In the genomic region with DNA sequence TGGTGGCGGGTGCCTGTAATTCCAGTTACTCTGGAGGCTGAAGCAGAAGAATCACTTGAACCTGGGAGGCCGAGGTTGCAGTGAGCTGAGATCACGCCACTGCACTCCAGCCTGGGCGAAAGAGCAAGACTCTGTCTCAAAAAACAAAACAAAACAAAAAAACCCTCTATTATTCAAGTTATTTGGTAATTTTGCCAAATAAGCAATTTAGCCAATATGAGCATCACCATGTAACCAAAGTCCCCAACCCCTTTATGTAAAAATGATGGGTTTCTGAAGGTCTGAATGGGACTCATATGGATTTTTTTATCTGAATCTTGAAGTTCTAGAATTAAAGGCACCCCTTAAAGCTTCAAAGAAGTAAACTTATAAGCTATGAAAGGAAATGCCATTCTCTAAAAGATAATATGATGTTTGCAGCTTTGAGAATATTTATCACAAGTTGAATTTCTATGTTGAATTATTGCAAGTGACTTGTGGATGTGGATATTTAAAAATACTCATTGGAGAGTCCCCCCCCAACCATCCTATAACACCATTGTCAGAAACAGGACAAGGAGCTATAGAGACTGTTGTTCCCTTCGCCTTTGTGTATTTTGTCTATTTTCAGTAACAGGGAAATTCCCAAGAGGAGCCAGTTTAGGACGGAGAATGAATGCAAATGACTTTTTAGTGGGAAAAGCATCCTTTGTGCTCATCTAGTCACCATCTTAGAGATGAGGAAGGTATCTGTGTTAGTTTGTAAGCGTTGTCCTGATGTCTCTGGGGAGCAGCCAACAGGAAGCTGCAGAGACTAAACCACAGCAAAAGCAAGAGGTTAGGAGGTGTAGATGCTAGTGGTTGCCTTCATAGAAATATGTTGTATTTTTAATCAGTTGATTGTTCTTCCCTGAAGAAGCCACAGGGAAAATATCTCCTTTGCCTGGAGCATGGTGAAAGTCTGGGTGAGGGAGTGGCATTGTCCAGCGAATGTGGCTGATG, we compare ENCODE assay signal across 1 cellular context.
TF ChIP-seq lines count a peak whose summit lies in the region.

No MANE protein-coding gene starts in this region.

TF ChIP-seq in K562, 482 proteins besides CTCF, POLR2A, EP300 and RAD21 (continued from another document):
- TF ChIP-seq, protein P1, sequence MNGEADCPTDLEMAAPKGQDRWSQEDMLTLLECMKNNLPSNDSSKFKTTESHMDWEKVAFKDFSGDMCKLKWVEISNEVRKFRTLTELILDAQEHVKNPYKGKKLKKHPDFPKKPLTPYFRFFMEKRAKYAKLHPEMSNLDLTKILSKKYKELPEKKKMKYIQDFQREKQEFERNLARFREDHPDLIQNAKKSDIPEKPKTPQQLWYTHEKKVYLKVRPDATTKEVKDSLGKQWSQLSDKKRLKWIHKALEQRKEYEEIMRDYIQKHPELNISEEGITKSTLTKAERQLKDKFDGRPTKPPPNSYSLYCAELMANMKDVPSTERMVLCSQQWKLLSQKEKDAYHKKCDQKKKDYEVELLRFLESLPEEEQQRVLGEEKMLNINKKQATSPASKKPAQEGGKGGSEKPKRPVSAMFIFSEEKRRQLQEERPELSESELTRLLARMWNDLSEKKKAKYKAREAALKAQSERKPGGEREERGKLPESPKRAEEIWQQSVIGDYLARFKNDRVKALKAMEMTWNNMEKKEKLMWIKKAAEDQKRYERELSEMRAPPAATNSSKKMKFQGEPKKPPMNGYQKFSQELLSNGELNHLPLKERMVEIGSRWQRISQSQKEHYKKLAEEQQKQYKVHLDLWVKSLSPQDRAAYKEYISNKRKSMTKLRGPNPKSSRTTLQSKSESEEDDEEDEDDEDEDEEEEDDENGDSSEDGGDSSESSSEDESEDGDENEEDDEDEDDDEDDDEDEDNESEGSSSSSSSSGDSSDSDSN (IDR thresholded peaks at IDR 0.05; ENCODE audit: borderline replicate concordance in 1 of 2, low read depth in 2 of 2, low read length in 2 of 2), result no peak
- TF ChIP-seq ZNF316 (IDR thresholded peaks at IDR 0.05), result peak; percentile 92
- TF ChIP-seq, protein P2, sequence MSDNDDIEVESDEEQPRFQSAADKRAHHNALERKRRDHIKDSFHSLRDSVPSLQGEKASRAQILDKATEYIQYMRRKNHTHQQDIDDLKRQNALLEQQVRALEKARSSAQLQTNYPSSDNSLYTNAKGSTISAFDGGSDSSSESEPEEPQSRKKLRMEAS (CRISPR knock-in tag; IDR thresholded peaks at IDR 0.05), result no peak
- TF ChIP-seq TCF3 (CRISPR knock-in tag; IDR thresholded peaks at IDR 0.05), result no peak
- no peak for TF ChIP-seq ELF1 (tag; IDR thresholded peaks at IDR 0.05)
- peak; percentile 19; the same call in 1 of the 2 replicates for TF ChIP-seq MAFK (IDR thresholded peaks at IDR 0.05; ENCODE audit: low read length)
- no peak for TF ChIP-seq KAT7 (CRISPR knock-in tag; IDR thresholded peaks at IDR 0.05; ENCODE audit: borderline replicate concordance)
- TF ChIP-seq, protein P3, sequence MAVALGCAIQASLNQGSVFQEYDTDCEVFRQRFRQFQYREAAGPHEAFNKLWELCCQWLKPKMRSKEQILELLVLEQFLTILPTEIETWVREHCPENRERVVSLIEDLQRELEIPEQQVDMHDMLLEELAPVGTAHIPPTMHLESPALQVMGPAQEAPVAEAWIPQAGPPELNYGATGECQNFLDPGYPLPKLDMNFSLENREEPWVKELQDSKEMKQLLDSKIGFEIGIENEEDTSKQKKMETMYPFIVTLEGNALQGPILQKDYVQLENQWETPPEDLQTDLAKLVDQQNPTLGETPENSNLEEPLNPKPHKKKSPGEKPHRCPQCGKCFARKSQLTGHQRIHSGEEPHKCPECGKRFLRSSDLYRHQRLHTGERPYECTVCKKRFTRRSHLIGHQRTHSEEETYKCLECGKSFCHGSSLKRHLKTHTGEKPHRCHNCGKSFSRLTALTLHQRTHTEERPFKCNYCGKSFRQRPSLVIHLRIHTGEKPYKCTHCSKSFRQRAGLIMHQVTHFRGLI (CRISPR knock-in tag; IDR thresholded peaks at IDR 0.05), result no peak
- TF ChIP-seq, protein P4, sequence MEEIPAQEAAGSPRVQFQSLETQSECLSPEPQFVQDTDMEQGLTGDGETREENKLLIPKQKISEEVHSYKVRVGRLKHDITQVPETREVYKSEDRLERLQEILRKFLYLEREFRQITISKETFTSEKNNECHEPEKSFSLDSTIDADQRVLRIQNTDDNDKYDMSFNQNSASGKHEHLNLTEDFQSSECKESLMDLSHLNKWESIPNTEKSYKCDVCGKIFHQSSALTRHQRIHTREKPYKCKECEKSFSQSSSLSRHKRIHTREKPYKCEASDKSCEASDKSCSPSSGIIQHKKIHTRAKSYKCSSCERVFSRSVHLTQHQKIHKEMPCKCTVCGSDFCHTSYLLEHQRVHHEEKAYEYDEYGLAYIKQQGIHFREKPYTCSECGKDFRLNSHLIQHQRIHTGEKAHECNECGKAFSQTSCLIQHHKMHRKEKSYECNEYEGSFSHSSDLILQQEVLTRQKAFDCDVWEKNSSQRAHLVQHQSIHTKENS (CRISPR knock-in tag; IDR thresholded peaks at IDR 0.05), result no peak
- TF ChIP-seq L3MBTL2 (IDR thresholded peaks at IDR 0.05), result no peak
- TF ChIP-seq, protein P5, sequence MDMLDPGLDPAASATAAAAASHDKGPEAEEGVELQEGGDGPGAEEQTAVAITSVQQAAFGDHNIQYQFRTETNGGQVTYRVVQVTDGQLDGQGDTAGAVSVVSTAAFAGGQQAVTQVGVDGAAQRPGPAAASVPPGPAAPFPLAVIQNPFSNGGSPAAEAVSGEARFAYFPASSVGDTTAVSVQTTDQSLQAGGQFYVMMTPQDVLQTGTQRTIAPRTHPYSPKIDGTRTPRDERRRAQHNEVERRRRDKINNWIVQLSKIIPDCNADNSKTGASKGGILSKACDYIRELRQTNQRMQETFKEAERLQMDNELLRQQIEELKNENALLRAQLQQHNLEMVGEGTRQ (CRISPR knock-in tag; IDR thresholded peaks at IDR 0.05), result no peak
- TF ChIP-seq WHSC1 (IDR thresholded peaks at IDR 0.05; ENCODE audit: low read length), result no peak
- no peak for TF ChIP-seq ZNF174 (CRISPR knock-in tag; IDR thresholded peaks at IDR 0.05)
- no peak for TF ChIP-seq SLC30A9 (CRISPR knock-in tag; IDR thresholded peaks at IDR 0.05)
- no peak for TF ChIP-seq SP2 (IDR thresholded peaks at IDR 0.05; ENCODE audit: extremely low read depth, low read depth, low read length, poor library complexity, severe bottlenecking)
- TF ChIP-seq NR2C1 (IDR thresholded peaks at IDR 0.05), result no peak
- TF ChIP-seq NR2C1 (tag; IDR thresholded peaks at IDR 0.05), result no peak
- TF ChIP-seq, protein P6, sequence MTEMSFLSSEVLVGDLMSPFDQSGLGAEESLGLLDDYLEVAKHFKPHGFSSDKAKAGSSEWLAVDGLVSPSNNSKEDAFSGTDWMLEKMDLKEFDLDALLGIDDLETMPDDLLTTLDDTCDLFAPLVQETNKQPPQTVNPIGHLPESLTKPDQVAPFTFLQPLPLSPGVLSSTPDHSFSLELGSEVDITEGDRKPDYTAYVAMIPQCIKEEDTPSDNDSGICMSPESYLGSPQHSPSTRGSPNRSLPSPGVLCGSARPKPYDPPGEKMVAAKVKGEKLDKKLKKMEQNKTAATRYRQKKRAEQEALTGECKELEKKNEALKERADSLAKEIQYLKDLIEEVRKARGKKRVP (CRISPR knock-in tag; IDR thresholded peaks at IDR 0.05), result no peak
- TF ChIP-seq ELF2 (CRISPR knock-in tag; IDR thresholded peaks at IDR 0.05), result no peak
- TF ChIP-seq, protein P7, sequence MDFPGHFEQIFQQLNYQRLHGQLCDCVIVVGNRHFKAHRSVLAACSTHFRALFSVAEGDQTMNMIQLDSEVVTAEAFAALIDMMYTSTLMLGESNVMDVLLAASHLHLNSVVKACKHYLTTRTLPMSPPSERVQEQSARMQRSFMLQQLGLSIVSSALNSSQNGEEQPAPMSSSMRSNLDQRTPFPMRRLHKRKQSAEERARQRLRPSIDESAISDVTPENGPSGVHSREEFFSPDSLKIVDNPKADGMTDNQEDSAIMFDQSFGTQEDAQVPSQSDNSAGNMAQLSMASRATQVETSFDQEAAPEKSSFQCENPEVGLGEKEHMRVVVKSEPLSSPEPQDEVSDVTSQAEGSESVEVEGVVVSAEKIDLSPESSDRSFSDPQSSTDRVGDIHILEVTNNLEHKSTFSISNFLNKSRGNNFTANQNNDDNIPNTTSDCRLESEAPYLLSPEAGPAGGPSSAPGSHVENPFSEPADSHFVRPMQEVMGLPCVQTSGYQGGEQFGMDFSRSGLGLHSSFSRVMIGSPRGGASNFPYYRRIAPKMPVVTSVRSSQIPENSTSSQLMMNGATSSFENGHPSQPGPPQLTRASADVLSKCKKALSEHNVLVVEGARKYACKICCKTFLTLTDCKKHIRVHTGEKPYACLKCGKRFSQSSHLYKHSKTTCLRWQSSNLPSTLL (IDR thresholded peaks at IDR 0.05), result no peak
- TF ChIP-seq MAFG (tag; conservative IDR thresholded peaks at IDR 0.05), result peak; percentile 64
- no peak for TF ChIP-seq FOXJ2 (tag; IDR thresholded peaks at IDR 0.05)
- TF ChIP-seq, protein P8, sequence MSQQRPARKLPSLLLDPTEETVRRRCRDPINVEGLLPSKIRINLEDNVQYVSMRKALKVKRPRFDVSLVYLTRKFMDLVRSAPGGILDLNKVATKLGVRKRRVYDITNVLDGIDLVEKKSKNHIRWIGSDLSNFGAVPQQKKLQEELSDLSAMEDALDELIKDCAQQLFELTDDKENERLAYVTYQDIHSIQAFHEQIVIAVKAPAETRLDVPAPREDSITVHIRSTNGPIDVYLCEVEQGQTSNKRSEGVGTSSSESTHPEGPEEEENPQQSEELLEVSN (IDR thresholded peaks at IDR 0.05; ENCODE audit: borderline replicate concordance in 1 of 2, extremely low read depth in 1 of 2, insufficient read depth in 1 of 2, insufficient read length in 1 of 2, low read depth in 1 of 2, low read length in 1 of 2, poor library complexity in 1 of 2, severe bottlenecking in 1 of 2), result no peak
- TF ChIP-seq TBP (optimal IDR thresholded peaks at IDR 0.05; ENCODE audit: low read depth, low read length), result no peak
- TF ChIP-seq FOXA1 (IDR thresholded peaks at IDR 0.05; ENCODE audit: borderline replicate concordance), result no peak
- TF ChIP-seq, protein P9, sequence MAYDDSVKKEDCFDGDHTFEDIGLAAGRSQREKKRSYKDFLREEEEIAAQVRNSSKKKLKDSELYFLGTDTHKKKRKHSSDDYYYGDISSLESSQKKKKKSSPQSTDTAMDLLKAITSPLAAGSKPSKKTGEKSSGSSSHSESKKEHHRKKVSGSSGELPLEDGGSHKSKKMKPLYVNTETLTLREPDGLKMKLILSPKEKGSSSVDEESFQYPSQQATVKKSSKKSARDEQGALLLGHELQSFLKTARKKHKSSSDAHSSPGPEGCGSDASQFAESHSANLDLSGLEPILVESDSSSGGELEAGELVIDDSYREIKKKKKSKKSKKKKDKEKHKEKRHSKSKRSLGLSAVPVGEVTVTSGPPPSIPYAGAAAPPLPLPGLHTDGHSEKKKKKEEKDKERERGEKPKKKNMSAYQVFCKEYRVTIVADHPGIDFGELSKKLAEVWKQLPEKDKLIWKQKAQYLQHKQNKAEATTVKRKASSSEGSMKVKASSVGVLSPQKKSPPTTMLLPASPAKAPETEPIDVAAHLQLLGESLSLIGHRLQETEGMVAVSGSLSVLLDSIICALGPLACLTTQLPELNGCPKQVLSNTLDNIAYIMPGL (CRISPR knock-in tag; IDR thresholded peaks at IDR 0.05), result no peak
- no peak for TF ChIP-seq ILK (tag; IDR thresholded peaks at IDR 0.05; ENCODE audit: borderline replicate concordance, low read depth)
- no peak for TF ChIP-seq SP1 (CRISPR knock-in tag; IDR thresholded peaks at IDR 0.05)
- TF ChIP-seq NONO (IDR thresholded peaks at IDR 0.05; ENCODE audit: low read depth in 2 of 2, low read length in 1 of 2), result no peak
- no peak for TF ChIP-seq BACH1 (tag; IDR thresholded peaks at IDR 0.05)
- no peak for TF ChIP-seq BRF1 (IDR thresholded peaks at IDR 0.05; ENCODE audit: borderline replicate concordance, extremely low read depth, insufficient read length)
- TF ChIP-seq NRF1 (conservative IDR thresholded peaks at IDR 0.05 in 1 of 2, IDR thresholded peaks at IDR 0.05 in 1 of 2), result no peak
- no peak for TF ChIP-seq ZNF436 (CRISPR knock-in tag; IDR thresholded peaks at IDR 0.05)
